14 cellular contexts compared by ENCODE assay signal in the genomic region with DNA sequence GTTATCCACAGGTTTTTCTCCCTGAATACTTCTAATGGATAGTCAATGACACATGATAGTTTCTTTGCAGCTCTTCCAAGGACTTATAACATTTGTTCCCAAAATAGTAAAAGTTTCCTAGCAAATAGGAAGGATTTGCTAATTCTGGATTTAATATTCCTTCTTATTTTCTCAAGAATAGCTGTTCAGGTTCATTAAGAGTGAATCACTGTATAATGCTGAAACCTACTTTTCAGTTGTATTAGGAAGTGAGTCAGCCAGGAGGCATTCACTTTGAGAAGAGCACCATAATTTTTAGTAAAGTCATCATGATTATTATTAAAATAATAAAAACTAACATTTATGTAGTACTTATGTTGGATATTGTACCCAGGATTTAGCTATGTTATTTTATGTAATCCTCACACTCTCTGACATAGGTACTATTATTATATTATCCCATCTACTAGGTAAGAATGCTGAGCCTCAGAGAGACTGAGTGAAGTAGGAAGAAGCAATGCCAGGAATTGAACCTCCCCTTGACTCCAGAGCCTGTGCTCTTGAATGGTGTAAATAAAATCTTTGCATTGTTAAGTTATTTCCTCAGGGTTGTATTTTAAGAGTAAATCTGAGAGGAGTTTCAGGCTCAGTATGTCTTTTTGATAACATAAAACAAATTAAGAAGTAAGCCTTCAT.
DNase-seq lines count a peak whose midpoint lies in the region; ATAC-seq and TF ChIP-seq lines count a peak whose summit lies in the region.
"Had no signal": no experiment of that assay in that cellular context is flagged by ENCODE, and none has a peak within 500 bp of the region (broad histone marks: within the 10 kb centered on the region; RNA-seq: fewer than 3 reads in every experiment).

No MANE protein-coding gene starts in this region.

- DNase-seq in AG09309 (ENCODE audit: low read depth) (peak; percentile 46), NCI-H226 (peak; percentile 56), choroid plexus epithelial cell (ENCODE audit: low read depth) (peak; percentile 84), lung microvascular endothelial cell (ENCODE audit: low read depth in 2 of 2) (peak; percentile 49 to 86), OCI-M1 (lab: John Stamatoyannopoulos, UW) (no peak), KBM-7 (no peak)
- no peak for DNase-seq in activated naive CD4-positive, alpha-beta T cell (lab: John Stamatoyannopoulos, UW)
- DNase-seq: activated T-cell treated with anti-CD3 and anti-CD28 coated beads, Interleukin-2, amount 50 U/mL, for 48 hours; CD4-positive, alpha-beta T cell; foreskin melanocyte; NCI-H146; NCI-H69 had no signal

- ATAC-seq in HG03354 (IDR thresholded peaks at IDR 0.05; ENCODE audit: poor library complexity, severe bottlenecking, unreplicated experiment), result no peak
- ATAC-seq: activated CD4-positive, CD25-positive, alpha-beta regulatory T cell treated with anti-CD3 and anti-CD28 coated beads, Interleukin-2, amount 50 U/mL, for 24 hours had no signal

- no peak for TF ChIP-seq CTCF in AG09309 (IDR thresholded peaks at IDR 0.05; ENCODE audit: control insufficient read depth, insufficient read depth, low read depth, low read length, missing control alignments)
- no peak for TF ChIP-seq CTCF in choroid plexus epithelial cell (conservative IDR thresholded peaks at IDR 0.05; ENCODE audit: low read depth, low read length)

- in situ Hi-C loops in KBM-7 (cut with MboI; ENCODE audit: low pct_unique_long_range_greater_than_20kb, low sequenced_read_pairs), result loop anchor here (25.0 kb wide), 1 partner anchor 558 kb away; no protein-coding TSS in a partner anchor

- H3K4me3 ChIP-seq in AG09309 (ENCODE audit: control insufficient read depth, low read depth, low read length) (no peak overlapping the region), choroid plexus epithelial cell (ENCODE audit: low read depth, low read length) (no peak overlapping the region)

Comparison
In these comparisons a context has a peak if more than half of its experiments do, and no peak if none do; other contexts are left out.
1. DNase-seq: peak in AG09309 (single experiment), NCI-H226 (single experiment), choroid plexus epithelial cell (single experiment) and lung microvascular endothelial cell (2 of 2); none in activated naive CD4-positive, alpha-beta T cell (0 of 4), OCI-M1 (single experiment) and KBM-7 (single experiment).